Comparison of ENCODE assay signal across 8 cellular contexts in genomic region chr2:27095745-27096651, GRCh38. TPM values are rescaled to one million over a fixed set of nuclear protein-coding genes. Genes with fewer than 3 reads are reported as not detected.
DNase-seq lines count a peak whose midpoint lies in the region; ATAC-seq and TF ChIP-seq lines count a peak whose summit lies in the region.

No MANE protein-coding gene starts in this region.

- ATAC-seq in GM19395 (IDR thresholded peaks at IDR 0.05; ENCODE audit: unreplicated experiment) = no peak
- no peak for ATAC-seq in HG03097 (IDR thresholded peaks at IDR 0.05; ENCODE audit: low FRiP score, unreplicated experiment)

- H3K9me2 ChIP-seq in OCI-LY7 (ENCODE audit: insufficient read depth, low read length) = no peaks in the 10 kb centered on the region

- H3K27ac Mint-ChIP-seq in Caco-2 (ENCODE audit: unreplicated experiment) (peak overlapping the region; percentile 71), progenitor cell of endocrine pancreas (peak overlapping the region; percentile 74)

- CTCF ChIA-PET in Caco-2 (lab: Charles Lee) (interaction anchor here (0.9 to 5.6 kb wide), 5 partner anchors 9 to 183 kb away, joined by 3 to 43 read pairs (median 4); partner anchors contain the start of gene KHK), HEK293 (lab: Yijun Ruan, JAX) (interaction anchor here (0.6 to 7.0 kb wide), 12 partner anchors 9 to 250 kb away, joined by 3 to 44 read pairs (median 4); partner anchors contain the start of genes ABHD1 and KHK), OCI-LY7 (lab: Charles Lee; ENCODE audit: unreplicated experiment) (interaction anchor here (0.6 to 1.3 kb wide), 4 partner anchors 9 to 45 kb away, joined by 4 to 6 read pairs (median 5); partner anchors contain the start of genes AGBL5 and KHK)

- no peak for TF ChIP-seq POLR2A in adrenal gland (IDR thresholded peaks at IDR 0.05)

- 5 to 21% (median 17%) methylated on average over 7 to 18 of the region's 18 CpGs for WGBS in adrenal gland, 4 donors

- H3K9me3 ChIP-seq in Caco-2 = no peaks in the 10 kb centered on the region
- H3K9me3 ChIP-seq in HEK293 (ENCODE audit: control insufficient read depth, insufficient read depth, low read depth, low read length) = no peaks in the 10 kb centered on the region
- H3K9me3 ChIP-seq in OCI-LY7 (ENCODE audit: low read length) = no peaks in the 10 kb centered on the region
- H3K9me3 ChIP-seq in adrenal gland (replicated peaks in 1 of 3) = no peaks in the 10 kb centered on the region
- no peaks in the 10 kb centered on the region for H3K9me3 ChIP-seq in right atrium auricular region

- DNase-seq in Caco-2 (peak; percentile 66), OCI-LY7 (ENCODE audit: low spot score) (peak; percentile 75), adrenal gland (peak; percentile 68 to 85 (median 76)), right atrium auricular region (ENCODE audit: low spot score) (peak; percentile 69), progenitor cell of endocrine pancreas (ENCODE audit: low spot score, unreplicated experiment) (no peak)

- H4K20me1 ChIP-seq in OCI-LY7 (ENCODE audit: insufficient read depth, low read length) = no peaks in the 10 kb centered on the region

- no peaks in the 10 kb centered on the region for H3K79me2 ChIP-seq in OCI-LY7 (ENCODE audit: insufficient read depth, low read depth, low read length)

- POLR2A ChIA-PET in Caco-2 (lab: Charles Lee) = interaction anchor here (0.6 kb wide), 1 partner anchor 9 kb away, joined by 4 read pairs; no protein-coding TSS in a partner anchor
- POLR2A ChIA-PET in HEK293 (lab: Yijun Ruan, JAX) = interaction anchor here (1.2 to 1.7 kb wide), 4 partner anchors 9 to 45 kb away, joined by 3 to 7 read pairs (median 4); partner anchors contain the start of gene PREB
- POLR2A ChIA-PET in OCI-LY7 (lab: Charles Lee) = interaction anchor here (0.6 to 2.0 kb wide), 8 partner anchors 9 to 152 kb away, joined by 3 to 8 read pairs (median 4); partner anchors contain the start of genes KHK and OST4

- H3K4me2 ChIP-seq in OCI-LY7 (ENCODE audit: low read length) = peak overlapping the region; percentile 78

- H3K27me3 Mint-ChIP-seq in Caco-2 (ENCODE audit: insufficient read depth, unreplicated experiment) (no peaks in the 10 kb centered on the region), progenitor cell of endocrine pancreas (no peaks in the 10 kb centered on the region)

- H3K4me1 ChIP-seq in Caco-2 (peaks cover 30% of the 10 kb centered on the region), HEK293 (ENCODE audit: control insufficient read depth, insufficient read depth, low read length) (no peaks in the 10 kb centered on the region), OCI-LY7 (ENCODE audit: insufficient read depth, low read length, poor library complexity, severe bottlenecking) (peaks cover 14% of the 10 kb centered on the region), adrenal gland (replicated peaks in 1 of 2) (peaks cover 13 to 26% of the 10 kb centered on the region in 2 donors), right atrium auricular region (peaks cover 0 to 15% of the 10 kb centered on the region in 2 donors)

- H3K36me3 ChIP-seq in Caco-2 (ENCODE audit: control insufficient read depth, insufficient read depth, low read length) (no peaks in the 10 kb centered on the region), HEK293 (ENCODE audit: control insufficient read depth in 2 of 2, insufficient read depth in 1 of 2, low read length in 2 of 2) (peaks cover 0 to 54% of the 10 kb centered on the region in 2 experiments; a peak in 1 of 3 replicates), OCI-LY7 (ENCODE audit: insufficient read depth, low read length) (no peaks in the 10 kb centered on the region), adrenal gland (replicated peaks in 1 of 2) (no peaks in the 10 kb centered on the region), right atrium auricular region (no peaks in the 10 kb centered on the region)

- H3K9me3 Mint-ChIP-seq in Caco-2 (ENCODE audit: unreplicated experiment) (no peaks in the 10 kb centered on the region), progenitor cell of endocrine pancreas (ENCODE audit: low read depth) (no peaks in the 10 kb centered on the region)

- no peaks in the 10 kb centered on the region for H3K36me3 Mint-ChIP-seq in Caco-2 (ENCODE audit: insufficient read depth, unreplicated experiment)
- no peaks in the 10 kb centered on the region for H3K36me3 Mint-ChIP-seq in progenitor cell of endocrine pancreas (ENCODE audit: insufficient read depth)

- H3K4me3 Mint-ChIP-seq in Caco-2 (ENCODE audit: unreplicated experiment) (peak overlapping the region; percentile 64), progenitor cell of endocrine pancreas (ENCODE audit: low read depth) (peak overlapping the region; percentile 70)

- H3K4me1 Mint-ChIP-seq in Caco-2 (ENCODE audit: low read depth, unreplicated experiment) = peaks cover 11% of the 10 kb centered on the region
- peaks cover 6% of the 10 kb centered on the region for H3K4me1 Mint-ChIP-seq in progenitor cell of endocrine pancreas (ENCODE audit: low read depth)

- H3K27me3 ChIP-seq in Caco-2 (replicated peaks; ENCODE audit: control insufficient read depth, insufficient read depth, low read length) = no peaks in the 10 kb centered on the region
- no peaks in the 10 kb centered on the region for H3K27me3 ChIP-seq in adrenal gland
- no peaks in the 10 kb centered on the region for H3K27me3 ChIP-seq in right atrium auricular region

- H3K4me3 ChIP-seq in Caco-2 (ENCODE audit: low read depth, low read length) (peak overlapping the region; percentile 0; the same call in 1 of the 2 replicates), HEK293 (ENCODE audit: low read depth, low read length) (no peak overlapping the region), OCI-LY7 (ENCODE audit: low read depth, low read length, poor library complexity, severe bottlenecking) (peak overlapping the region; percentile 54), adrenal gland (peak overlapping the region in 2 of 4 donors; percentile 5 to 41), right atrium auricular region (peak overlapping the region; percentile 29 to 43)

- TF ChIP-seq CTCF in Caco-2 (IDR thresholded peaks at IDR 0.05; ENCODE audit: insufficient read depth in 1 of 2, low read depth in 1 of 2, low read length in 1 of 2, severe bottlenecking in 1 of 2, unreplicated experiment in 1 of 2) (no peak), HEK293 (tag by site-specific recombination; IDR thresholded peaks at IDR 0.05) (no peak), OCI-LY7 (conservative IDR thresholded peaks at IDR 0.05; ENCODE audit: low read length) (no peak), adrenal gland (IDR thresholded peaks at IDR 0.05) (no peak), right atrium auricular region (IDR thresholded peaks at IDR 0.05) (no peak), progenitor cell of endocrine pancreas (IDR thresholded peaks at IDR 0.05; ENCODE audit: unreplicated experiment) (no peak)

- H3K27ac ChIP-seq in HEK293 (ENCODE audit: extremely low read depth, low read depth, low read length) (0 out of 2 replicates have a peak overlapping the region, but pooled peaks have one; percentile 8), OCI-LY7 (ENCODE audit: low read depth, low read length, poor library complexity, severe bottlenecking) (no peak overlapping the region), adrenal gland (peak overlapping the region in 3 of 5 donors; percentile 52 to 78 (median 58)), right atrium auricular region (peak overlapping the region in 1 of 2 donors; percentile 5)

- H2AFZ ChIP-seq in OCI-LY7 (ENCODE audit: low read length) = peak overlapping the region; percentile 93

- BruUV-seq in Caco-2 (replicated peaks; lab: Mats Ljungman, UMichigan) (no TSS peak), OCI-LY7 (replicated peaks; lab: Mats Ljungman, UMichigan) (no TSS peak)

- intact Hi-C loops in Caco-2 (cut with micrococcal nuclease; ENCODE audit: unreplicated experiment) (loop anchor here (5.0 to 10.0 kb wide), 2 partner anchors 116 to 189 kb away; partner anchors contain the start of genes ATRAID, SLC5A6 and TRIM54), OCI-LY7 (cut with micrococcal nuclease; ENCODE audit: unreplicated experiment) (no loop called here), adrenal gland (cut with DNase I) (loop anchor here (5.0 to 10.0 kb wide), 2 partner anchors 179 to 206 kb away; partner anchors contain the start of gene DNAJC5G (in 2 of the 2))

TF ChIP-seq in HEK293, 187 proteins besides CTCF, POLR2A, EP300 and RAD21 (continues in another document):
- peak; percentile 94 for TF ChIP-seq SCRT2 (tag by site-specific recombination; IDR thresholded peaks at IDR 0.05)

RNA-seq across cellular contexts. Expression of gene KHK, which starts 9.4 kb away (rescaled TPM):
- total RNA-seq in Caco-2 (2022) (7.9 and 9.3 TPM in 2 replicates), OCI-LY7 (2022) (17.9 and 19.7 TPM in 2 replicates), adrenal gland (10 to 100 TPM in 4 of 8 donors, 1 to 10 TPM in 4; 4.0 to 14.4 (median 10.0) TPM), right atrium auricular region (1 to 10 TPM in 1 of 2 donors, under 1 TPM in 1; 0.82 to 1.7 TPM), progenitor cell of endocrine pancreas (4.4 and 5.2 TPM in 2 replicates)
- total RNA-seq in OCI-LY7 (2014; rRNA removed; shearing (Covaris generic)) = 9.7 and 14.0 TPM in 2 replicates
- 1 to 10 TPM; 3.3 to 6.7 (median 4.9) TPM for polyA plus RNA-seq in adrenal gland

RNA-seq across cellular contexts. Expression of gene EMILIN1, which starts 17.6 kb away (rescaled TPM):
- total RNA-seq in Caco-2 (2022) (0.30 and 0.43 TPM in 2 replicates), OCI-LY7 (2022) (1.6 and 2.2 TPM in 2 replicates), adrenal gland (100 to 1,000 TPM in 5 of 8 donors, 10 to 100 TPM in 3; 51.6 to 243 (median 127) TPM), right atrium auricular region (10 to 100 TPM; 22.3 to 36.7 TPM), progenitor cell of endocrine pancreas (1.1 and 2.5 TPM in 2 replicates)
- 2.7 and 3.2 TPM in 2 replicates for total RNA-seq in OCI-LY7 (2014; rRNA removed; shearing (Covaris generic))
- polyA plus RNA-seq in adrenal gland = 100 to 1,000 TPM in 1 of 3 donors, 10 to 100 TPM in 1, 1 to 10 TPM in 1; 4.2 to 168 (median 84.4) TPM

RNA-seq across cellular contexts. Expression of gene CGREF1, which starts 22.9 kb away (rescaled TPM):
- 4.4 and 5.0 TPM in 2 replicates for total RNA-seq in Caco-2 (2022)
- total RNA-seq in OCI-LY7 (2014; rRNA removed; shearing (Covaris generic)) = not detected in 2 replicates
- not detected in 2 replicates for total RNA-seq in OCI-LY7 (2022)
- total RNA-seq in adrenal gland = 1 to 10 TPM in 4 of 8 donors, under 1 TPM in 3, not detected in 1; 0.52 to 4.7 (median 1.1) TPM
- 1 to 10 TPM; 1.8 to 2.0 (median 2.0) TPM for polyA plus RNA-seq in adrenal gland
- total RNA-seq in right atrium auricular region = 1 to 10 TPM; 4.3 to 4.5 TPM
- 0.31 and 0.87 TPM in 2 replicates for total RNA-seq in progenitor cell of endocrine pancreas

RNA-seq across cellular contexts. Expression of gene OST4, which starts 24.5 kb away (rescaled TPM):
- 237 and 249 TPM in 2 replicates for total RNA-seq in Caco-2 (2022)
- total RNA-seq in OCI-LY7 (2014; rRNA removed; shearing (Covaris generic)) = 147 and 214 TPM in 2 replicates
- total RNA-seq in OCI-LY7 (2022) = 253 and 267 TPM in 2 replicates
- total RNA-seq in adrenal gland = 100 to 1,000 TPM; 174 to 573 (median 381) TPM
- 100 to 1,000 TPM; 387 to 602 (median 531) TPM for polyA plus RNA-seq in adrenal gland
- total RNA-seq in right atrium auricular region = 100 to 1,000 TPM; 379 to 465 TPM
- 245 and 254 TPM in 2 replicates for total RNA-seq in progenitor cell of endocrine pancreas

RNA-seq across cellular contexts. Expression of gene ABHD1, which starts 27.6 kb away (rescaled TPM):
- total RNA-seq in Caco-2 (2022) = 0.18 and 0.23 TPM in 2 replicates
- not detected in 2 replicates for total RNA-seq in OCI-LY7 (2014; rRNA removed; shearing (Covaris generic))
- not detected in 2 replicates for total RNA-seq in OCI-LY7 (2022)
- total RNA-seq in adrenal gland = 1 to 10 TPM in 6 of 8 donors, under 1 TPM in 1, not detected in 1; 0.79 to 3.3 (median 1.5) TPM
- 1 to 10 TPM in 2 of 3 donors, under 1 TPM in 1; 0.90 to 6.0 (median 4.4) TPM for polyA plus RNA-seq in adrenal gland
- 1 to 10 TPM in 1 of 2 donors, under 1 TPM in 1; 0.90 to 1.0 TPM for total RNA-seq in right atrium auricular region
- total RNA-seq in progenitor cell of endocrine pancreas = 0.31 and 0.34 TPM in 2 replicates
